35 cellular contexts compared by ENCODE assay signal in genomic region chr18:48773821-48774220, GRCh38.
"Had no signal": no experiment of that assay in that cellular context is flagged by ENCODE, and none has a peak within 500 bp of the region (broad histone marks: within the 10 kb centered on the region; RNA-seq: fewer than 3 reads in every experiment).

No MANE protein-coding gene starts in this region.

- H3K36me3 ChIP-seq: breast epithelium had no signal

- H3K4me3 ChIP-seq: adrenal gland, body of pancreas, breast epithelium, K562 had no signal

- H3K27me3 ChIP-seq: adrenal gland, body of pancreas, breast epithelium had no signal

- ATAC-seq: activated CD8-positive, alpha-beta T cell treated with anti-CD3 and anti-CD28 coated beads, Interleukin-2, amount 10 ng/mL, durations not matched to agents 7 days and 5 days; activated naive CD4-positive, alpha-beta T cell treated with anti-CD3 and anti-CD28 coated beads, Interleukin-2, amount 50 U/mL, for 72 hours; activated T-cell treated with anti-CD3 and anti-CD28 coated beads, Interleukin-2, amount 50 U/mL, for 4 hours; body of pancreas; K562; Panc1 had no signal

- DNase-seq: activated CD4-positive, alpha-beta T cell treated with anti-CD3 and anti-CD28 coated beads for 1 hour; activated CD4-positive, alpha-beta T cell treated with anti-CD3 and anti-CD28 coated beads for 48 hours; activated CD4-positive, alpha-beta T cell treated with anti-CD3 and anti-CD28 coated beads, Interleukin-2, amount 50 U/mL, for 48 hours; activated CD4-positive, CD25-positive, alpha-beta regulatory T cell; activated CD8-positive, alpha-beta memory T cell treated with anti-CD3 and anti-CD28 coated beads, Interleukin-2, amount 50 U/mL, for 4 hours; activated CD8-positive, alpha-beta T cell treated with anti-CD3 and anti-CD28 coated beads, Interleukin-2, amount 10 ng/mL, durations not matched to agents 7 days and 5 days; activated gamma-delta T cell treated with Interleukin-2 at 50 U/mL for 16 hours; activated naive CD4-positive, alpha-beta T cell treated with anti-CD3 and anti-CD28 coated beads for 36 hours; activated T-cell treated with anti-CD3 and anti-CD28 coated beads for 4 hours; activated T-cell treated with anti-CD3 and anti-CD28 coated beads, Interleukin-2, amount 50 U/mL, for 4 hours; adrenal gland; body of pancreas; IMR-90; NCI-H1092 treated with DMSO at 0.1 percent for 48 hours; NCI-H1417; NCI-H146; NCI-H187; NCI-H2029 treated with DMSO at 0.1 percent for 48 hours; NCI-H2107; NCI-H2171; NCI-H2227 treated with DMSO at 0.1 percent for 48 hours; NCI-H446; NCI-H510A treated with DMSO at 0.1 percent for 48 hours; NCI-H526 treated with DMSO at 0.1 percent for 48 hours; NCI-H774; SW 1271; T-helper 1 cell; T-helper 2 cell; T-helper 9 cell; WERI-Rb-1 had no signal

- H3K4me3 Mint-ChIP-seq: activated CD8-positive, alpha-beta T cell treated with anti-CD3 and anti-CD28 coated beads, Interleukin-2, amount 10 ng/mL, durations not matched to agents 7 days and 5 days; activated naive CD4-positive, alpha-beta T cell treated with anti-CD3 and anti-CD28 coated beads for 36 hours; activated T-cell treated with anti-CD3 and anti-CD28 coated beads, Interleukin-2, amount 50 U/mL, for 4 hours; activated T-helper 1 cell treated with anti-CD3 and anti-CD28 coated beads, Interleukin-12 subunit alpha, Interleukin-12 subunit beta, Interleukin-2, Interleukin-4 antibody, amounts not matched to agents 30 ng/mL and 10 ng/mL and 1 ng/mL, durations not matched to agents 14 hours and 24 hours and 36 hours had no signal

- H3K27ac Mint-ChIP-seq: activated CD8-positive, alpha-beta T cell treated with anti-CD3 and anti-CD28 coated beads, Interleukin-2, amount 10 ng/mL, durations not matched to agents 7 days and 5 days; activated naive CD4-positive, alpha-beta T cell treated with anti-CD3 and anti-CD28 coated beads for 36 hours; activated naive CD4-positive, alpha-beta T cell treated with anti-CD3 and anti-CD28 coated beads, Interleukin-2, amount 50 U/mL, for 72 hours; activated T-helper 1 cell treated with anti-CD3 and anti-CD28 coated beads, Interleukin-12 subunit alpha, Interleukin-12 subunit beta, Interleukin-2, Interleukin-4 antibody, amounts not matched to agents 30 ng/mL and 10 ng/mL and 1 ng/mL, durations not matched to agents 14 hours and 24 hours and 36 hours had no signal

- H3K27ac ChIP-seq: adrenal gland, body of pancreas, breast epithelium, WERI-Rb-1 had no signal

- H3K9me3 Mint-ChIP-seq: activated naive CD4-positive, alpha-beta T cell treated with anti-CD3 and anti-CD28 coated beads for 36 hours; activated naive CD4-positive, alpha-beta T cell treated with anti-CD3 and anti-CD28 coated beads, Interleukin-2, amount 50 U/mL, for 72 hours; activated T-helper 1 cell treated with anti-CD3 and anti-CD28 coated beads, Interleukin-12 subunit alpha, Interleukin-12 subunit beta, Interleukin-2, Interleukin-4 antibody, amounts not matched to agents 30 ng/mL and 10 ng/mL and 1 ng/mL, durations not matched to agents 14 hours and 24 hours and 36 hours had no signal

- H3K36me3 Mint-ChIP-seq: activated naive CD4-positive, alpha-beta T cell treated with anti-CD3 and anti-CD28 coated beads, Interleukin-2, amount 50 U/mL, for 72 hours had no signal

- H3K9me3 ChIP-seq: adrenal gland, body of pancreas, breast epithelium had no signal

- H3K4me1 ChIP-seq: body of pancreas, breast epithelium had no signal
